ENCODE assay signal across 15 cellular contexts in the genomic region with DNA sequence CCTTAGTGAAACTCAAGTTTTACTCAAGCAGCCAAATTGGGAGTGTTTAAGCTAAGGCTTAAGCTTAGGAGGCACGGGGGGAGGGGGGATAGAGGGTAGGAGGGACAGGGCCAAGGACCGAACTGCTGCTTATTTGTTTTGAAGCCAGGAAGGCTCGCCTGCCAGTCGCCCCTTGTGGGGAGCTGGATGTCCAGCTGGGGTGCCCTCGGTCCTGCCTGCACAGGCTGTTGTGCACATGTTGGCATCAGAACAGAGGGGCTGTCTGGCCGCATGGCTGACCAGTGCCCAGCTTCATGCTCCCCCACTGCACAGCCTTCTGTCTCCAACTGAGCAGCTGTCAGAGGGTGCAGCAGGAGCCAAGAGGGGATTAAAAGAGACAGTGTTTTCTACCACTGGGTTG. TPM values are rescaled to one million over a fixed set of nuclear protein-coding genes. Genes with fewer than 3 reads are reported as not detected.
DNase-seq lines count a peak whose midpoint lies in the region; ATAC-seq, FAIRE-seq and TF ChIP-seq lines count a peak whose summit lies in the region.
"Had no signal": no experiment of that assay in that cellular context is flagged by ENCODE, and none has a peak within 500 bp of the region (broad histone marks: within the 10 kb centered on the region; RNA-seq: fewer than 3 reads in every experiment).

No MANE protein-coding gene starts in this region.

- H3K9me3 ChIP-seq in iPS-15b (ENCODE audit: control insufficient read depth, insufficient read depth, low read length) (no peaks in the 10 kb centered on the region), small intestine (ENCODE audit: control insufficient read depth, low read depth) (no peaks in the 10 kb centered on the region)
- H3K9me3 ChIP-seq: neutrophil, SK-N-SH had no signal

- H3K4me2 ChIP-seq in GM23338, result no peak overlapping the region; the same call in 1 of the 2 replicates
- H3K4me2 ChIP-seq: SK-N-SH had no signal

- H3K27ac ChIP-seq in GM23338 (ENCODE audit: low read depth) (peak overlapping the region; percentile 60; the same call in 1 of the 2 replicates), small intestine (ENCODE audit: low read depth in 1 of 2, low read length in 1 of 2) (no peak overlapping the region)
- H3K27ac ChIP-seq: neutrophil had no signal

- H3K4me3 Mint-ChIP-seq in GM23338, result no peak overlapping the region
- H3K4me3 Mint-ChIP-seq: IgD-negative memory B cell had no signal

- H3K79me2 ChIP-seq in GM23338 (replicated peaks; ENCODE audit: insufficient read depth), result no peaks in the 10 kb centered on the region

- no peaks in the 10 kb centered on the region for H3K9me2 ChIP-seq in GM23338 (ENCODE audit: insufficient read depth)
- H3K9me2 ChIP-seq: SK-N-SH had no signal

- WGBS in small intestine, 3 donors, result 73 to 84% (median 75%) methylated on average over 6 of the region's 6 CpGs

- H3K36me3 Mint-ChIP-seq in GM23338 (ENCODE audit: low read depth), result no peaks in the 10 kb centered on the region; the same call in 2 of the 3 replicates

- H3F3A ChIP-seq in GM23338 (replicated peaks; ENCODE audit: low read depth), result no peaks in the 10 kb centered on the region

- peak; percentile 44 for DNase-seq in GM23338 (ENCODE audit: low spot score)
- peak; percentile 96 for DNase-seq in NCI-H82 treated with DMSO at 0.1 percent for 48 hours (lab: John Stamatoyannopoulos, UW; ENCODE audit: unreplicated experiment)
- DNase-seq in pons (ENCODE audit: low spot score), result peak; percentile 46
- DNase-seq in small intestine, result no peak
- no peak for DNase-seq in activated CD4-positive, alpha-beta T cell treated with anti-CD3 and anti-CD28 coated beads for 1 hour
- DNase-seq: activated gamma-delta T cell; effector memory CD4-positive, alpha-beta T cell; SK-N-SH had no signal

- ATAC-seq in GM23338 (peak; percentile 46), GM21619 (IDR thresholded peaks at IDR 0.05; ENCODE audit: unreplicated experiment) (no peak), HG03457 (IDR thresholded peaks at IDR 0.05; ENCODE audit: unreplicated experiment) (no peak)

- peaks cover 20% of the 10 kb centered on the region for H3K4me1 ChIP-seq in GM23338 (ENCODE audit: insufficient read depth)
- H3K4me1 ChIP-seq in iPS-15b (ENCODE audit: control insufficient read depth, insufficient read depth, low read length), result peaks cover 19% of the 10 kb centered on the region
- H3K4me1 ChIP-seq in small intestine (ENCODE audit: control insufficient read depth in 2 of 2, insufficient read depth in 1 of 2, low read depth in 1 of 2, low read length in 1 of 2), result no peaks in the 10 kb centered on the region

- no peak overlapping the region for H2AFZ ChIP-seq in GM23338

- H3K9me3 Mint-ChIP-seq in GM23338, result no peaks in the 10 kb centered on the region
- H3K9me3 Mint-ChIP-seq: IgD-negative memory B cell had no signal

- no peaks in the 10 kb centered on the region for H3K27me3 ChIP-seq in GM23338 (ENCODE audit: insufficient read depth)
- H3K27me3 ChIP-seq in iPS-15b (ENCODE audit: control insufficient read depth, insufficient read depth, low read length), result no peaks in the 10 kb centered on the region
- H3K27me3 ChIP-seq in small intestine (ENCODE audit: control insufficient read depth in 2 of 2, insufficient read depth in 2 of 2, low read length in 2 of 2), result no peaks in the 10 kb centered on the region

- no peaks in the 10 kb centered on the region for H4K20me1 ChIP-seq in GM23338 (replicated peaks; ENCODE audit: insufficient read depth)

- peaks cover 45% of the 10 kb centered on the region for H3K4me1 Mint-ChIP-seq in GM23338

- no peak for FAIRE-seq in small intestine (lab: Jason Lieb, UNC)
- FAIRE-seq: frontal cortex, TTC549 had no signal

- H3K27ac Mint-ChIP-seq in GM23338, result peak overlapping the region; percentile 68
- H3K27ac Mint-ChIP-seq: IgD-negative memory B cell had no signal

- H3K4me3 ChIP-seq in GM23338, result no peak overlapping the region
- H3K4me3 ChIP-seq in iPS-15b (ENCODE audit: low read depth, low read length), result no peak overlapping the region
- no peak overlapping the region for H3K4me3 ChIP-seq in small intestine (ENCODE audit: low read depth in 1 of 2, low read length in 2 of 2)

- peaks cover 4% of the 10 kb centered on the region for H3K27me3 Mint-ChIP-seq in GM23338 (ENCODE audit: insufficient read depth, low read depth, poor library complexity)

- H3K9ac ChIP-seq in iPS-15b (ENCODE audit: low read depth, low read length), result peak overlapping the region; percentile 41
- H3K9ac ChIP-seq: SK-N-SH had no signal

- no peaks in the 10 kb centered on the region for H3K36me3 ChIP-seq in GM23338 (ENCODE audit: insufficient read depth)
- no peaks in the 10 kb centered on the region for H3K36me3 ChIP-seq in iPS-15b (ENCODE audit: control insufficient read depth, insufficient read depth, low read length)
- H3K36me3 ChIP-seq in small intestine (ENCODE audit: control insufficient read depth in 2 of 2, insufficient read depth in 2 of 2, low read length in 2 of 2), result no peaks in the 10 kb centered on the region
- H3K36me3 ChIP-seq: neutrophil had no signal

- TF ChIP-seq CTCF in GM23338 (conservative IDR thresholded peaks at IDR 0.05; ENCODE audit: low read depth in 2 of 2), result no peak

TF ChIP-seq in GM23338, 12 proteins besides CTCF, POLR2A, EP300 and RAD21 (continues in another document):
- TF ChIP-seq, protein P1, sequence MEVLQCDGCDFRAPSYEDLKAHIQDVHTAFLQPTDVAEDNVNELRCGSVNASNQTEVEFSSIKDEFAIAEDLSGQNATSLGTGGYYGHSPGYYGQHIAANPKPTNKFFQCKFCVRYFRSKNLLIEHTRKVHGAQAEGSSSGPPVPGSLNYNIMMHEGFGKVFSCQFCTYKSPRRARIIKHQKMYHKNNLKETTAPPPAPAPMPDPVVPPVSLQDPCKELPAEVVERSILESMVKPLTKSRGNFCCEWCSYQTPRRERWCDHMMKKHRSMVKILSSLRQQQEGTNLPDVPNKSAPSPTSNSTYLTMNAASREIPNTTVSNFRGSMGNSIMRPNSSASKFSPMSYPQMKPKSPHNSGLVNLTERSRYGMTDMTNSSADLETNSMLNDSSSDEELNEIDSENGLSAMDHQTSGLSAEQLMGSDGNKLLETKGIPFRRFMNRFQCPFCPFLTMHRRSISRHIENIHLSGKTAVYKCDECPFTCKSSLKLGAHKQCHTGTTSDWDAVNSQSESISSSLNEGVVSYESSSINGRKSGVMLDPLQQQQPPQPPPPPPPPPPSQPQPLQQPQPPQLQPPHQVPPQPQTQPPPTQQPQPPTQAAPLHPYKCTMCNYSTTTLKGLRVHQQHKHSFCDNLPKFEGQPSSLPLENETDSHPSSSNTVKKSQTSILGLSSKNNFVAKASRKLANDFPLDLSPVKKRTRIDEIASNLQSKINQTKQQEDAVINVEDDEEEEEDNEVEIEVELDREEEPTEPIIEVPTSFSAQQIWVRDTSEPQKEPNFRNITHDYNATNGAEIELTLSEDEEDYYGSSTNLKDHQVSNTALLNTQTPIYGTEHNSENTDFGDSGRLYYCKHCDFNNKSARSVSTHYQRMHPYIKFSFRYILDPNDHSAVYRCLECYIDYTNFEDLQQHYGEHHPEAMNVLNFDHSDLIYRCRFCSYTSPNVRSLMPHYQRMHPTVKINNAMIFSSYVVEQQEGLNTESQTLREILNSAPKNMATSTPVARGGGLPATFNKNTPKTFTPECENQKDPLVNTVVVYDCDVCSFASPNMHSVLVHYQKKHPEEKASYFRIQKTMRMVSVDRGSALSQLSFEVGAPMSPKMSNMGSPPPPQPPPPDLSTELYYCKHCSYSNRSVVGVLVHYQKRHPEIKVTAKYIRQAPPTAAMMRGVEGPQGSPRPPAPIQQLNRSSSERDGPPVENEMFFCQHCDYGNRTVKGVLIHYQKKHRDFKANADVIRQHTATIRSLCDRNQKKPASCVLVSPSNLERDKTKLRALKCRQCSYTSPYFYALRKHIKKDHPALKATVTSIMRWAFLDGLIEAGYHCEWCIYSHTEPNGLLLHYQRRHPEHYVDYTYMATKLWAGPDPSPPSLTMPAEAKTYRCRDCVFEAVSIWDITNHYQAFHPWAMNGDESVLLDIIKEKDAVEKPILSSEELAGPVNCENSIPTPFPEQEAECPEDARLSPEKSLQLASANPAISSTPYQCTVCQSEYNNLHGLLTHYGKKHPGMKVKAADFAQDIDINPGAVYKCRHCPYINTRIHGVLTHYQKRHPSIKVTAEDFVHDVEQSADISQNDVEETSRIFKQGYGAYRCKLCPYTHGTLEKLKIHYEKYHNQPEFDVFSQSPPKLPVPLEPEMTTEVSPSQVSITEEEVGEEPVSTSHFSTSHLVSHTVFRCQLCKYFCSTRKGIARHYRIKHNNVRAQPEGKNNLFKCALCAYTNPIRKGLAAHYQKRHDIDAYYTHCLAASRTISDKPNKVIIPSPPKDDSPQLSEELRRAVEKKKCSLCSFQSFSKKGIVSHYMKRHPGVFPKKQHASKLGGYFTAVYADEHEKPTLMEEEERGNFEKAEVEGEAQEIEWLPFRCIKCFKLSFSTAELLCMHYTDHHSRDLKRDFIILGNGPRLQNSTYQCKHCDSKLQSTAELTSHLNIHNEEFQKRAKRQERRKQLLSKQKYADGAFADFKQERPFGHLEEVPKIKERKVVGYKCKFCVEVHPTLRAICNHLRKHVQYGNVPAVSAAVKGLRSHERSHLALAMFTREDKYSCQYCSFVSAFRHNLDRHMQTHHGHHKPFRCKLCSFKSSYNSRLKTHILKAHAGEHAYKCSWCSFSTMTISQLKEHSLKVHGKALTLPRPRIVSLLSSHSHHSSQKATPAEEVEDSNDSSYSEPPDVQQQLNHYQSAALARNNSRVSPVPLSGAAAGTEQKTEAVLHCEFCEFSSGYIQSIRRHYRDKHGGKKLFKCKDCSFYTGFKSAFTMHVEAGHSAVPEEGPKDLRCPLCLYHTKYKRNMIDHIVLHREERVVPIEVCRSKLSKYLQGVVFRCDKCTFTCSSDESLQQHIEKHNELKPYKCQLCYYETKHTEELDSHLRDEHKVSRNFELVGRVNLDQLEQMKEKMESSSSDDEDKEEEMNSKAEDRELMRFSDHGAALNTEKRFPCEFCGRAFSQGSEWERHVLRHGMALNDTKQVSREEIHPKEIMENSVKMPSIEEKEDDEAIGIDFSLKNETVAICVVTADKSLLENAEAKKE (CRISPR knock-in tag; IDR thresholded peaks at IDR 0.05), result no peak
- no peak for TF ChIP-seq NANOG (IDR thresholded peaks at IDR 0.05; ENCODE audit: borderline replicate concordance)

RNA-seq across cellular contexts. Expression of a gene that starts 53.4 kb away (rescaled TPM):
- 3.0 and 4.1 TPM in 2 replicates for total RNA-seq in GM23338 (2014; rRNA removed; shearing (Covaris generic))
- polyA plus RNA-seq in GM23338 (2016; fragmentation: Nextera tagmentation; extraction: Ambion mirVana) (2.1 and 3.2 TPM in 2 replicates), small intestine (1 to 10 TPM in 2 of 3 donors, under 1 TPM in 1; 0.22 to 4.6 (median 1.9) TPM)

Comparison
In these comparisons a context has a peak if more than half of its experiments do, and no peak if none do; other contexts are left out.
1. DNase-seq: peak in GM23338 (single experiment), NCI-H82 treated with DMSO at 0.1 percent for 48 hours (single experiment) and pons (single experiment); none in small intestine (single experiment) and activated CD4-positive, alpha-beta T cell treated with anti-CD3 and anti-CD28 coated beads for 1 hour (single experiment).